ENCODE assay signal across 1 cellular context in the genomic region with DNA sequence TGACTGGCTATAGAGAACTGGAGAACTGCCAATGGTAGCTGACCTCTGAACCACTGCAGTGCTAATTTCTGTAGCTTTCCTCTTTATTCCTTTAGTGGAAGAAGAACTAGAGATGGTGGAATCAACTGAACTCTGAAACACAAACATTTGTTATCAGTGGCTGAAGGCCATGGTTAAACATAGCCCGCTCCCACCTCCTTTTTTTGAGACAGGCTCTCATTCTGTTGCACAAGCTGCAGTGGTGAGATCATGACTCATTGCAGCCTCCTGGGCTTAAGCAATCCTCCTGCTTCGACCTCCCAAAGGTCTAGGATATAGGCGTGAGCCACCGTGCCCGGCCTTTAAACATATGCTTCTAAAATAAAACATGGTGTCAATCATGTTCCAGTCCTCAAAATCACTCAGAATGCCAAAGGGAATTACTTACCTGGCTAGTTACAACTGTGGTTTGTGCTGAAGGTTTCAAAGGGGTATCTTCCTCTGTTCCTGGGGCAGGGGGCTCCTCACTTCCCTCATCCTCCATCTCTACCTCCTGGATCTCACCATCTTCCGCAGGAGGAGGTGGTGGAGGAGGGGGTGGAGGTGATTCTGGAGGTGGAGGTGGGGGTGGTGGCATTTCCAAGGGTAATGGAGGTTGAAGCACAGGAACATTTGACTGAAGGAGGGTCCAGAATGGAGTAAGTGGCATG.
TF ChIP-seq lines count a peak whose summit lies in the region.

No MANE protein-coding gene starts in this region.

TF ChIP-seq in HepG2, 621 proteins besides CTCF, POLR2A, EP300 and RAD21 (continued from another document and continues in another):
- TF ChIP-seq, protein P1, sequence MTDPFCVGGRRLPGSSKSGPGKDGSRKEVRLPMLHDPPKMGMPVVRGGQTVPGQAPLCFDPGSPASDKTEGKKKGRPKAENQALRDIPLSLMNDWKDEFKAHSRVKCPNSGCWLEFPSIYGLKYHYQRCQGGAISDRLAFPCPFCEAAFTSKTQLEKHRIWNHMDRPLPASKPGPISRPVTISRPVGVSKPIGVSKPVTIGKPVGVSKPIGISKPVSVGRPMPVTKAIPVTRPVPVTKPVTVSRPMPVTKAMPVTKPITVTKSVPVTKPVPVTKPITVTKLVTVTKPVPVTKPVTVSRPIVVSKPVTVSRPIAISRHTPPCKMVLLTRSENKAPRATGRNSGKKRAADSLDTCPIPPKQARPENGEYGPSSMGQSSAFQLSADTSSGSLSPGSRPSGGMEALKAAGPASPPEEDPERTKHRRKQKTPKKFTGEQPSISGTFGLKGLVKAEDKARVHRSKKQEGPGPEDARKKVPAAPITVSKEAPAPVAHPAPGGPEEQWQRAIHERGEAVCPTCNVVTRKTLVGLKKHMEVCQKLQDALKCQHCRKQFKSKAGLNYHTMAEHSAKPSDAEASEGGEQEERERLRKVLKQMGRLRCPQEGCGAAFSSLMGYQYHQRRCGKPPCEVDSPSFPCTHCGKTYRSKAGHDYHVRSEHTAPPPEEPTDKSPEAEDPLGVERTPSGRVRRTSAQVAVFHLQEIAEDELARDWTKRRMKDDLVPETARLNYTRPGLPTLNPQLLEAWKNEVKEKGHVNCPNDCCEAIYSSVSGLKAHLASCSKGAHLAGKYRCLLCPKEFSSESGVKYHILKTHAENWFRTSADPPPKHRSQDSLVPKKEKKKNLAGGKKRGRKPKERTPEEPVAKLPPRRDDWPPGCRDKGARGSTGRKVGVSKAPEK (CRISPR knock-in tag; IDR thresholded peaks at IDR 0.05; ENCODE audit: borderline replicate concordance): no peak
- TF ChIP-seq, protein P2, sequence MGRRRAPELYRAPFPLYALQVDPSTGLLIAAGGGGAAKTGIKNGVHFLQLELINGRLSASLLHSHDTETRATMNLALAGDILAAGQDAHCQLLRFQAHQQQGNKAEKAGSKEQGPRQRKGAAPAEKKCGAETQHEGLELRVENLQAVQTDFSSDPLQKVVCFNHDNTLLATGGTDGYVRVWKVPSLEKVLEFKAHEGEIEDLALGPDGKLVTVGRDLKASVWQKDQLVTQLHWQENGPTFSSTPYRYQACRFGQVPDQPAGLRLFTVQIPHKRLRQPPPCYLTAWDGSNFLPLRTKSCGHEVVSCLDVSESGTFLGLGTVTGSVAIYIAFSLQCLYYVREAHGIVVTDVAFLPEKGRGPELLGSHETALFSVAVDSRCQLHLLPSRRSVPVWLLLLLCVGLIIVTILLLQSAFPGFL (CRISPR knock-in tag; IDR thresholded peaks at IDR 0.05): no peak
- TF ChIP-seq ARID2 (CRISPR knock-in tag; IDR thresholded peaks at IDR 0.05; ENCODE audit: borderline replicate concordance) (no peak), MTA3 (CRISPR knock-in tag; IDR thresholded peaks at IDR 0.05) (no peak), RORA (CRISPR knock-in tag; IDR thresholded peaks at IDR 0.05) (no peak), EEA1 (CRISPR knock-in tag; IDR thresholded peaks at IDR 0.05; ENCODE audit: borderline replicate concordance) (no peak), CREBL2 (CRISPR knock-in tag; IDR thresholded peaks at IDR 0.05; ENCODE audit: borderline replicate concordance) (no peak), MEF2D (CRISPR knock-in tag; IDR thresholded peaks at IDR 0.05) (peak; percentile 96), MLLT10 (CRISPR knock-in tag; IDR thresholded peaks at IDR 0.05) (no peak), HHEX (CRISPR knock-in tag; IDR thresholded peaks at IDR 0.05) (peak; percentile 67), MEIS2 (CRISPR knock-in tag; IDR thresholded peaks at IDR 0.05) (peak; percentile 76; the same call in 1 of the 2 replicates), KMT2B (CRISPR knock-in tag; IDR thresholded peaks at IDR 0.05) (peak; percentile 38; the same call in 1 of the 2 replicates), ZNF83 (CRISPR knock-in tag; IDR thresholded peaks at IDR 0.05; ENCODE audit: borderline replicate concordance) (no peak), DR1 (CRISPR knock-in tag; IDR thresholded peaks at IDR 0.05) (no peak), ZBTB3 (CRISPR knock-in tag; IDR thresholded peaks at IDR 0.05; ENCODE audit: borderline replicate concordance, low read depth) (peak; percentile 97), LCORL (IDR thresholded peaks at IDR 0.05) (no peak), LCORL (CRISPR knock-in tag; IDR thresholded peaks at IDR 0.05) (peak; percentile 95), ARNTL (CRISPR knock-in tag; IDR thresholded peaks at IDR 0.05) (no peak), ETV5 (CRISPR knock-in tag; IDR thresholded peaks at IDR 0.05; ENCODE audit: borderline replicate concordance) (peak; percentile 45; the same call in 1 of the 2 replicates), KAT2B (IDR thresholded peaks at IDR 0.05; ENCODE audit: borderline replicate concordance, low read depth, low read length) (no peak), PCBP1 (IDR thresholded peaks at IDR 0.05; ENCODE audit: borderline replicate concordance, low read depth, low read length) (no peak), RBAK (CRISPR knock-in tag; IDR thresholded peaks at IDR 0.05) (0 out of 2 replicates have a peak, but pooled peaks have one; percentile 72), ZNF609 (CRISPR knock-in tag; IDR thresholded peaks at IDR 0.05; ENCODE audit: borderline replicate concordance) (peak; percentile 73; the same call in 1 of the 2 replicates), KDM6A (CRISPR knock-in tag; IDR thresholded peaks at IDR 0.05; ENCODE audit: low read depth) (peak; percentile 86), SMC3 (IDR thresholded peaks at IDR 0.05; ENCODE audit: low read length) (peak; percentile 27; the same call in 1 of the 2 replicates), CENPT (CRISPR knock-in tag; IDR thresholded peaks at IDR 0.05; ENCODE audit: low read depth) (no peak), ZNF530 (CRISPR knock-in tag; IDR thresholded peaks at IDR 0.05; ENCODE audit: low read depth) (no peak), FOXA1 (IDR thresholded peaks at IDR 0.05) (no peak), FOXA1 (CRISPR knock-in tag; IDR thresholded peaks at IDR 0.05) (peak; percentile 82), MZF1 (CRISPR knock-in tag; IDR thresholded peaks at IDR 0.05; ENCODE audit: borderline replicate concordance) (no peak), ZNF460 (CRISPR knock-in tag; IDR thresholded peaks at IDR 0.05; ENCODE audit: borderline replicate concordance) (no peak; the same call in 1 of the 2 replicates), ZNF3 (CRISPR knock-in tag; IDR thresholded peaks at IDR 0.05) (peak; percentile 91), ZNF747 (CRISPR knock-in tag; IDR thresholded peaks at IDR 0.05; ENCODE audit: borderline replicate concordance) (peak; percentile 16; the same call in 1 of the 2 replicates), SMYD3 (CRISPR knock-in tag; IDR thresholded peaks at IDR 0.05) (0 out of 2 replicates have a peak, but pooled peaks have one; percentile 70), ATM (IDR thresholded peaks at IDR 0.05; ENCODE audit: borderline replicate concordance) (peak; percentile 30; the same call in 1 of the 2 replicates), ZNF337 (CRISPR knock-in tag; IDR thresholded peaks at IDR 0.05; ENCODE audit: borderline replicate concordance, low read depth) (peak; percentile 59; the same call in 1 of the 2 replicates), NFE2 (CRISPR knock-in tag; IDR thresholded peaks at IDR 0.05) (no peak), RFXANK (CRISPR knock-in tag; IDR thresholded peaks at IDR 0.05) (0 out of 2 replicates have a peak, but pooled peaks have one; percentile 24), PITX1 (CRISPR knock-in tag; IDR thresholded peaks at IDR 0.05) (peak; percentile 93), ZFP91 (CRISPR knock-in tag; IDR thresholded peaks at IDR 0.05; ENCODE audit: borderline replicate concordance) (peak; percentile 66)
- TF ChIP-seq, protein P3, sequence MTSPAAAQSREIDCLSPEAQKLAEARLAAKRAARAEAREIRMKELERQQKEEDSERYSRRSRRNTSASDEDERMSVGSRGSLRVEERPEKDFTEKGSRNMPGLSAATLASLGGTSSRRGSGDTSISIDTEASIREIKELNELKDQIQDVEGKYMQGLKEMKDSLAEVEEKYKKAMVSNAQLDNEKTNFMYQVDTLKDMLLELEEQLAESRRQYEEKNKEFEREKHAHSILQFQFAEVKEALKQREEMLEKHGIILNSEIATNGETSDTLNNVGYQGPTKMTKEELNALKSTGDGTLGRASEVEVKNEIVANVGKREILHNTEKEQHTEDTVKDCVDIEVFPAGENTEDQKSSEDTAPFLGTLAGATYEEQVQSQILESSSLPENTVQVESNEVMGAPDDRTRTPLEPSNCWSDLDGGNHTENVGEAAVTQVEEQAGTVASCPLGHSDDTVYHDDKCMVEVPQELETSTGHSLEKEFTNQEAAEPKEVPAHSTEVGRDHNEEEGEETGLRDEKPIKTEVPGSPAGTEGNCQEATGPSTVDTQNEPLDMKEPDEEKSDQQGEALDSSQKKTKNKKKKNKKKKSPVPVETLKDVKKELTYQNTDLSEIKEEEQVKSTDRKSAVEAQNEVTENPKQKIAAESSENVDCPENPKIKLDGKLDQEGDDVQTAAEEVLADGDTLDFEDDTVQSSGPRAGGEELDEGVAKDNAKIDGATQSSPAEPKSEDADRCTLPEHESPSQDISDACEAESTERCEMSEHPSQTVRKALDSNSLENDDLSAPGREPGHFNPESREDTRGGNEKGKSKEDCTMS (CRISPR knock-in tag; conservative IDR thresholded peaks at IDR 0.05): no peak
- TF ChIP-seq, protein P4, sequence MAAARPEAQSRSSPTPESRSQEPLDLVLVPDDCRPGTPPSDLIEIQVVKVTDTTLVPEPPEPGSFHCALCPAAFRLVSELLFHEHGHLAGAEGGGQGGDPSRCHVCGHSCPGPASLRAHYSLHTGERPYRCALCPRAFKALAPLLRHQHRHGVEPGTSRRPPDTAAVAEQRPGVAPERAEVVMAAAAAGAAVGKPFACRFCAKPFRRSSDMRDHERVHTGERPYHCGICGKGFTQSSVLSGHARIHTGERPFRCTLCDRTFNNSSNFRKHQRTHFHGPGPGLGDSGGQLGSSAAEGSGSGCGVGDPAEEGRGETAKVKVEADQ (CRISPR knock-in tag; IDR thresholded peaks at IDR 0.05; ENCODE audit: borderline replicate concordance): no peak
- TF ChIP-seq, protein P5, sequence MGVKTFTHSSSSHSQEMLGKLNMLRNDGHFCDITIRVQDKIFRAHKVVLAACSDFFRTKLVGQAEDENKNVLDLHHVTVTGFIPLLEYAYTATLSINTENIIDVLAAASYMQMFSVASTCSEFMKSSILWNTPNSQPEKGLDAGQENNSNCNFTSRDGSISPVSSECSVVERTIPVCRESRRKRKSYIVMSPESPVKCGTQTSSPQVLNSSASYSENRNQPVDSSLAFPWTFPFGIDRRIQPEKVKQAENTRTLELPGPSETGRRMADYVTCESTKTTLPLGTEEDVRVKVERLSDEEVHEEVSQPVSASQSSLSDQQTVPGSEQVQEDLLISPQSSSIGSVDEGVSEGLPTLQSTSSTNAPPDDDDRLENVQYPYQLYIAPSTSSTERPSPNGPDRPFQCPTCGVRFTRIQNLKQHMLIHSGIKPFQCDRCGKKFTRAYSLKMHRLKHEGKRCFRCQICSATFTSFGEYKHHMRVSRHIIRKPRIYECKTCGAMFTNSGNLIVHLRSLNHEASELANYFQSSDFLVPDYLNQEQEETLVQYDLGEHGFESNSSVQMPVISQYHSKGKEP (CRISPR knock-in tag; IDR thresholded peaks at IDR 0.05): no peak
- TF ChIP-seq, protein P6, sequence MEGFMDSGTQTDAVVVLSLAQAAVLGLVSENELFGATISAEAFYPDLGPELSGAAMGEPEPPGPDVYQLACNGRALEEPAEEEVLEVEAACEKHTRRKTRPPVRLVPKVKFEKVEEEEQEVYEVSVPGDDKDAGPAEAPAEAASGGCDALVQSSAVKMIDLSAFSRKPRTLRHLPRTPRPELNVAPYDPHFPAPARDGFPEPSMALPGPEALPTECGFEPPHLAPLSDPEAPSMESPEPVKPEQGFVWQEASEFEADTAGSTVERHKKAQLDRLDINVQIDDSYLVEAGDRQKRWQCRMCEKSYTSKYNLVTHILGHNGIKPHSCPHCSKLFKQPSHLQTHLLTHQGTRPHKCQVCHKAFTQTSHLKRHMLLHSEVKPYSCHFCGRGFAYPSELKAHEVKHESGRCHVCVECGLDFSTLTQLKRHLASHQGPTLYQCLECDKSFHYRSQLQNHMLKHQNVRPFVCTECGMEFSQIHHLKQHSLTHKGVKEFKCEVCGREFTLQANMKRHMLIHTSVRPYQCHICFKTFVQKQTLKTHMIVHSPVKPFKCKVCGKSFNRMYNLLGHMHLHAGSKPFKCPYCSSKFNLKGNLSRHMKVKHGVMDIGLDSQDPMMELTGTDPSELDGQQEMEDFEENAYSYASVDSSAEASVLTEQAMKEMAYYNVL (CRISPR knock-in tag; IDR thresholded peaks at IDR 0.05; ENCODE audit: borderline replicate concordance): peak; percentile 99
